Comparison of ENCODE assay signal across 16 cellular contexts in genomic region chr10:35307297-35307696, GRCh38. TPM values are rescaled to one million over a fixed set of nuclear protein-coding genes. Genes with fewer than 3 reads are reported as not detected.
DNase-seq lines count a peak whose midpoint lies in the region; TF ChIP-seq lines count a peak whose summit lies in the region.
"Had no signal": no experiment of that assay in that cellular context is flagged by ENCODE, and none has a peak within 500 bp of the region (broad histone marks: within the 10 kb centered on the region; RNA-seq: fewer than 3 reads in every experiment).

No MANE protein-coding gene starts in this region.

- peak overlapping the region; percentile 50 for H3K4me2 ChIP-seq in osteoblast (ENCODE audit: insufficient read depth, low read length)

- H3K4me3 ChIP-seq in MG63 (no peak overlapping the region), choroid plexus epithelial cell (ENCODE audit: low read depth, low read length) (no peak overlapping the region), osteoblast (ENCODE audit: insufficient read depth, low read length) (no peak overlapping the region)
- H3K4me3 ChIP-seq: heart right ventricle, suprapubic skin had no signal

- H4K20me1 ChIP-seq in osteoblast (ENCODE audit: insufficient read depth, low read length), result no peaks in the 10 kb centered on the region

- TF ChIP-seq CTCF in choroid plexus epithelial cell (conservative IDR thresholded peaks at IDR 0.05; ENCODE audit: low read depth, low read length) (no peak), osteoblast (IDR thresholded peaks at IDR 0.05; ENCODE audit: extremely low read depth, low read depth, low read length) (no peak)

- DNase-seq in Daoy (ENCODE audit: low read depth), result peak; percentile 35
- peak; percentile 61 for DNase-seq in MG63
- DNase-seq in choroid plexus epithelial cell (ENCODE audit: low read depth), result peak; percentile 23
- no peak for DNase-seq in osteoblast (ENCODE audit: insufficient read length, low spot score, missing footprints)
- no peak for DNase-seq in NCI-H2196 (lab: John Stamatoyannopoulos, UW; ENCODE audit: unreplicated experiment)
- no peak for DNase-seq in stimulated activated CD4-positive, alpha-beta T cell treated with anti-CD3 and anti-CD28 coated beads, Interleukin-4, amount 100 ng/mL, for 24 hours
- no peak for DNase-seq in D341Med (ENCODE audit: low spot score)
- no peak for DNase-seq in cerebellar nuclear complex (lab: John Stamatoyannopoulos, UW)
- DNase-seq: activated CD8-positive, alpha-beta memory T cell treated with anti-CD3 and anti-CD28 coated beads, Interleukin-2, amount 10 ng/mL, durations not matched to agents 7 days and 5 days; activated effector memory CD4-positive, alpha-beta T cell treated with Interleukin-2 at 50 U/mL for 16 hours; anterior cingulate cortex; heart right ventricle; KBM-7; NCI-H1092 treated with DMSO at 0.1 percent for 48 hours; T-helper 17 cell had no signal

- H3K9me3 ChIP-seq in MG63 (no peaks in the 10 kb centered on the region), osteoblast (ENCODE audit: low read depth, low read length) (no peaks in the 10 kb centered on the region)
- H3K9me3 ChIP-seq: heart right ventricle, suprapubic skin had no signal

- peak overlapping the region; percentile 50 for H3K27ac ChIP-seq in osteoblast (ENCODE audit: low read depth, low read length)
- H3K27ac ChIP-seq: heart right ventricle, suprapubic skin had no signal

- H3K4me1 ChIP-seq in osteoblast (ENCODE audit: insufficient read depth, low read length), result peaks cover 9% of the 10 kb centered on the region
- H3K4me1 ChIP-seq: heart right ventricle had no signal

- peak overlapping the region; percentile 10 for H2AFZ ChIP-seq in osteoblast (ENCODE audit: low read length)

- H3K36me3 ChIP-seq in MG63 (no peaks in the 10 kb centered on the region), osteoblast (ENCODE audit: insufficient read depth, low read length) (no peaks in the 10 kb centered on the region)
- H3K36me3 ChIP-seq: heart right ventricle, suprapubic skin had no signal

- H3K27me3 ChIP-seq in MG63 (no peaks in the 10 kb centered on the region), osteoblast (ENCODE audit: insufficient read depth, low read length) (no peaks in the 10 kb centered on the region)
- H3K27me3 ChIP-seq: suprapubic skin had no signal

- H3K79me2 ChIP-seq in osteoblast (ENCODE audit: insufficient read depth, low read length), result no peaks in the 10 kb centered on the region

RNA-seq across cellular contexts. Expression of gene CCNY, which starts 29.0 kb away (rescaled TPM):
- total RNA-seq in Daoy (2014; rRNA removed; shearing (Covaris generic)), result 26.9 and 40.1 TPM in 2 replicates
- total RNA-seq in MG63 (2014; rRNA removed; shearing (Covaris generic); ENCODE audit: low replicate concordance), result 36.1 and 47.2 TPM in 2 replicates
- 53.2 and 63.9 TPM in 2 replicates for total RNA-seq in osteoblast

Comparison
In these comparisons a context has a peak if more than half of its experiments do, and no peak if none do; other contexts are left out.
1. DNase-seq: peak in Daoy (single experiment), MG63 (single experiment) and choroid plexus epithelial cell (single experiment); none in osteoblast (single experiment), NCI-H2196 (single experiment), stimulated activated CD4-positive, alpha-beta T cell treated with anti-CD3 and anti-CD28 coated beads, Interleukin-4, amount 100 ng/mL, for 24 hours (single experiment), D341Med (single experiment) and cerebellar nuclear complex (0 of 2).